In genomic region chr10:79836891-79837290, GRCh38 we compare ENCODE assay signal across 3 cellular contexts. TPM values are rescaled to one million over a fixed set of nuclear protein-coding genes. Genes with fewer than 3 reads are reported as not detected.
"Had no signal": no experiment of that assay in that cellular context is flagged by ENCODE, and none has a peak within 500 bp of the region (broad histone marks: within the 10 kb centered on the region; RNA-seq: fewer than 3 reads in every experiment).

No MANE protein-coding gene starts in this region.

RNA-seq across cellular contexts. Expression of gene NUTM2E, which starts 10.4 kb away (rescaled TPM):
- total RNA-seq: aorta; cardiac septum; T-helper 1 cell treated with Interleukin-12 subunit alpha and Interleukin-12 subunit beta and Interleukin-4 antibody, amounts not matched to agents 30 ng/mL and 1 ng/mL, for 36 hours had no signal
- polyA plus RNA-seq: aorta had no signal
